ENCODE assay signal across 18 cellular contexts in the genomic region with DNA sequence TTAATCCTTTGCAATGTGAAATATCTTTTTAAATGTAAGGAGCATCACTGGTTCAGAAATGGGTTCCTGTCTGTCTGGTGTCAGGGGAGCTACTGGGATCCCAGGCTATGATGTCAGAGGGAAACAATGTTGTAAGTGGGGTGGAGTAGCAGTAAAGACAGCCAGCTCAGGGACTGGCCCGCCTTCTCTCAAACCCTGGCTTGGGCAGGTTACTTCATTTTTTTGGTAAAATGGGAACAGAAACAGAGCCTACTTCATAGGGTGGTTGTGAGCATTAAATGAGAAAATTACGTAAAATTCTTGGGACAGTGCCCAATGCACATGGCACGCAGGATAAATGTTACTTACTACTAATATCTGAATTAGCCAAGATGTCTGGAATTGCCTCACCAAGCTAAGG. TPM values are rescaled to one million over a fixed set of nuclear protein-coding genes. Genes with fewer than 3 reads are reported as not detected.
DNase-seq lines count a peak whose midpoint lies in the region; ATAC-seq and TF ChIP-seq lines count a peak whose summit lies in the region.
"Had no signal": no experiment of that assay in that cellular context is flagged by ENCODE, and none has a peak within 500 bp of the region (broad histone marks: within the 10 kb centered on the region; RNA-seq: fewer than 3 reads in every experiment).

No MANE protein-coding gene starts in this region.

- no peaks in the 10 kb centered on the region for H3K36me3 Mint-ChIP-seq in activated naive CD4-positive, alpha-beta T cell treated with anti-CD3 and anti-CD28 coated beads for 36 hours (ENCODE audit: low read depth)

- H3K4me1 Mint-ChIP-seq in activated naive CD4-positive, alpha-beta T cell treated with anti-CD3 and anti-CD28 coated beads for 36 hours (ENCODE audit: low read depth): peaks cover 7% of the 10 kb centered on the region

- H2AK5ac ChIP-seq in neuronal stem cell (ENCODE audit: low read depth, low read length): no peak overlapping the region

- no CpG with 5 or more reads among the region's 3 CpGs for WGBS in neuronal stem cell (ENCODE audit: extremely low coverage in 2 of 2, insufficient read length in 2 of 2, insufficient replicate concordance in 1 of 2), 2 donors

- H2BK120ac ChIP-seq in neuronal stem cell (ENCODE audit: low read depth, low read length): no peak overlapping the region

- H3K14ac ChIP-seq in neuronal stem cell (ENCODE audit: low read length): no peak overlapping the region

- H2BK12ac ChIP-seq in neuronal stem cell (ENCODE audit: low read length): no peak overlapping the region

- intact Hi-C loops in activated naive CD4-positive, alpha-beta T cell treated with anti-CD3 and anti-CD28 coated beads for 36 hours (cut with micrococcal nuclease): no loop called here

- H3K36me3 ChIP-seq in osteoblast (ENCODE audit: insufficient read depth, low read length): no peaks in the 10 kb centered on the region
- no peaks in the 10 kb centered on the region for H3K36me3 ChIP-seq in neuronal stem cell (replicated peaks in 1 of 2; ENCODE audit: control insufficient read depth in 2 of 2, insufficient read depth in 2 of 2, low read length in 2 of 2)
- H3K36me3 ChIP-seq: adrenal gland, tibial artery had no signal

- no peaks in the 10 kb centered on the region for H3K9me3 Mint-ChIP-seq in activated naive CD4-positive, alpha-beta T cell treated with anti-CD3 and anti-CD28 coated beads for 36 hours
- H3K9me3 Mint-ChIP-seq: CD4-positive, alpha-beta T cell had no signal

- H4K20me1 ChIP-seq in osteoblast (ENCODE audit: insufficient read depth, low read length): no peaks in the 10 kb centered on the region

- H3K79me2 ChIP-seq in osteoblast (ENCODE audit: insufficient read depth, low read length): no peaks in the 10 kb centered on the region

- no peak overlapping the region for H3K27ac Mint-ChIP-seq in activated naive CD4-positive, alpha-beta T cell treated with anti-CD3 and anti-CD28 coated beads for 36 hours
- H3K27ac Mint-ChIP-seq: activated CD4-positive, alpha-beta T cell treated with anti-CD3 and anti-CD28 coated beads for 36 hours; CD4-positive, alpha-beta T cell had no signal

- H3K4me3 Mint-ChIP-seq in activated naive CD4-positive, alpha-beta T cell treated with anti-CD3 and anti-CD28 coated beads for 36 hours: no peak overlapping the region
- H3K4me3 Mint-ChIP-seq: activated CD4-positive, alpha-beta T cell treated with anti-CD3 and anti-CD28 coated beads for 36 hours; CD4-positive, alpha-beta T cell had no signal

- H3K27ac ChIP-seq in osteoblast (ENCODE audit: low read depth, low read length): no peak overlapping the region
- no peak overlapping the region for H3K27ac ChIP-seq in neuronal stem cell (replicated peaks; ENCODE audit: low read length)
- H3K27ac ChIP-seq: adrenal gland, PC-9, tibial artery had no signal

- H3K18ac ChIP-seq in neuronal stem cell (ENCODE audit: low read length): no peak overlapping the region

- H4K8ac ChIP-seq in neuronal stem cell (ENCODE audit: low read depth, low read length): no peak overlapping the region

- no peak overlapping the region for H2BK5ac ChIP-seq in neuronal stem cell (ENCODE audit: low read length)

- H3K27me3 Mint-ChIP-seq in activated naive CD4-positive, alpha-beta T cell treated with anti-CD3 and anti-CD28 coated beads for 36 hours (ENCODE audit: low read depth): no peaks in the 10 kb centered on the region

- peak; percentile 63 for ATAC-seq in esophagus mucosa
- ATAC-seq: activated CD4-positive, alpha-beta T cell treated with anti-CD3 and anti-CD28 coated beads for 36 hours; mucosa of descending colon had no signal

- CTCF ChIA-PET in activated naive CD4-positive, alpha-beta T cell treated with anti-CD3 and anti-CD28 coated beads for 36 hours (lab: Charles Lee): interaction anchor here (0.8 to 1.7 kb wide), 5 partner anchors 18 to 108 kb away, joined by 3 to 6 read pairs (median 4); a partner anchor contains a TSS
- CTCF ChIA-PET in HEK293T (lab: Yijun Ruan, JAX): no interaction called here

- TF ChIP-seq CTCF in osteoblast (IDR thresholded peaks at IDR 0.05; ENCODE audit: extremely low read depth, low read depth, low read length): no peak

- no peaks in the 10 kb centered on the region for H3K79me1 ChIP-seq in neuronal stem cell (ENCODE audit: low read depth, low read length)

- no peak overlapping the region for H3K23ac ChIP-seq in neuronal stem cell (ENCODE audit: low read depth, low read length, poor library complexity)

- H3K4me2 ChIP-seq in osteoblast (ENCODE audit: insufficient read depth, low read length) (no peak overlapping the region), neuronal stem cell (ENCODE audit: insufficient read depth, low read length, poor library complexity, severe bottlenecking) (no peak overlapping the region)
- H3K4me2 ChIP-seq: PC-9 had no signal

- H3K9ac ChIP-seq in neuronal stem cell (ENCODE audit: low read depth, low read length, poor library complexity): no peak overlapping the region

- H2BK15ac ChIP-seq in neuronal stem cell (ENCODE audit: low read length): no peak overlapping the region

- no peak overlapping the region for H3K4ac ChIP-seq in neuronal stem cell (ENCODE audit: low read length)

- H3K9me3 ChIP-seq in osteoblast (ENCODE audit: low read depth, low read length) (no peaks in the 10 kb centered on the region), neuronal stem cell (replicated peaks in 1 of 2; ENCODE audit: control insufficient read depth in 2 of 2, insufficient read depth in 1 of 2, low read depth in 1 of 2, low read length in 2 of 2) (no peaks in the 10 kb centered on the region)
- H3K9me3 ChIP-seq: adrenal gland, mucosa of descending colon, tibial artery had no signal

- DNase-seq in Daoy (ENCODE audit: low read depth) (peak; percentile 17), NCI-H226 (peak; percentile 64), osteoblast (ENCODE audit: insufficient read length, low spot score, missing footprints) (peak; percentile 75), neuronal stem cell (ENCODE audit: low spot score) (no peak), HEK293T (ENCODE audit: extremely low spot score) (no peak)
- no peak for DNase-seq in effector CD4-positive, alpha-beta T cell
- DNase-seq in activated naive CD4-positive, alpha-beta T cell treated with anti-CD3 and anti-CD28 coated beads for 36 hours: no peak
- DNase-seq: activated CD4-positive, alpha-beta T cell treated with anti-CD3 and anti-CD28 coated beads for 36 hours; activated T-cell treated with anti-CD3 and anti-CD28 coated beads, Interleukin-2, amount 50 U/mL, for 1 hour; CD4-positive, alpha-beta T cell; cortex of kidney; DND-41; mucosa of descending colon; PC-9 had no signal

- no peak overlapping the region for H4K91ac ChIP-seq in neuronal stem cell (ENCODE audit: low read depth, low read length, poor library complexity)

- no peak overlapping the region for H2AFZ ChIP-seq in osteoblast (ENCODE audit: low read length)
- no peak overlapping the region for H2AFZ ChIP-seq in neuronal stem cell (ENCODE audit: low read length)
- H2AFZ ChIP-seq: PC-9 had no signal

- POLR2A ChIA-PET in HEK293T (lab: Yijun Ruan, JAX): no interaction called here

- H3K27me3 ChIP-seq in osteoblast (ENCODE audit: insufficient read depth, low read length) (peaks cover 48% of the 10 kb centered on the region), neuronal stem cell (ENCODE audit: control insufficient read depth in 3 of 3, insufficient read depth in 3 of 3, low read depth in 1 of 3, low read length in 3 of 3) (peaks cover 0 to 31% (median 0%) of the 10 kb centered on the region in 3 experiments)
- H3K27me3 ChIP-seq: adrenal gland had no signal

- peaks cover 6% of the 10 kb centered on the region for H3K4me1 ChIP-seq in osteoblast (ENCODE audit: insufficient read depth, low read length)
- peaks cover 0 to 3% of the 10 kb centered on the region in 2 donors for H3K4me1 ChIP-seq in neuronal stem cell (ENCODE audit: control insufficient read depth in 2 of 2, insufficient read depth in 1 of 2, low read depth in 1 of 2, low read length in 2 of 2)
- H3K4me1 ChIP-seq: adrenal gland, tibial artery had no signal

- no peak overlapping the region for H3K4me3 ChIP-seq in osteoblast (ENCODE audit: insufficient read depth, low read length)
- H3K4me3 ChIP-seq in neuronal stem cell (ENCODE audit: low read length in 2 of 2): no peak overlapping the region
- H3K4me3 ChIP-seq: adrenal gland, mucosa of descending colon, PC-9, tibial artery had no signal

TF ChIP-seq in HEK293T, 16 proteins besides CTCF, POLR2A, EP300 and RAD21:
- TF ChIP-seq TARDBP (IDR thresholded peaks at IDR 0.05) (no peak), FOXK2 (IDR thresholded peaks at IDR 0.05) (no peak), NFRKB (IDR thresholded peaks at IDR 0.05) (no peak), ARNT (IDR thresholded peaks at IDR 0.05) (no peak), ZNF384 (IDR thresholded peaks at IDR 0.05) (no peak), HDGF (IDR thresholded peaks at IDR 0.05; ENCODE audit: borderline replicate concordance) (no peak), FOXA1 (IDR thresholded peaks at IDR 0.05) (no peak), ELF4 (IDR thresholded peaks at IDR 0.05) (no peak), LEF1 (IDR thresholded peaks at IDR 0.05; ENCODE audit: borderline replicate concordance) (no peak), CTBP1 (IDR thresholded peaks at IDR 0.05; ENCODE audit: borderline replicate concordance) (no peak), SUZ12 (IDR thresholded peaks at IDR 0.05) (no peak), FOXM1 (IDR thresholded peaks at IDR 0.05; ENCODE audit: borderline replicate concordance) (no peak), L3MBTL2 (conservative IDR thresholded peaks at IDR 0.05) (no peak), BHLHE40 (IDR thresholded peaks at IDR 0.05; ENCODE audit: borderline replicate concordance) (no peak), SP1 (IDR thresholded peaks at IDR 0.05) (no peak)
- TF ChIP-seq, protein P1, sequence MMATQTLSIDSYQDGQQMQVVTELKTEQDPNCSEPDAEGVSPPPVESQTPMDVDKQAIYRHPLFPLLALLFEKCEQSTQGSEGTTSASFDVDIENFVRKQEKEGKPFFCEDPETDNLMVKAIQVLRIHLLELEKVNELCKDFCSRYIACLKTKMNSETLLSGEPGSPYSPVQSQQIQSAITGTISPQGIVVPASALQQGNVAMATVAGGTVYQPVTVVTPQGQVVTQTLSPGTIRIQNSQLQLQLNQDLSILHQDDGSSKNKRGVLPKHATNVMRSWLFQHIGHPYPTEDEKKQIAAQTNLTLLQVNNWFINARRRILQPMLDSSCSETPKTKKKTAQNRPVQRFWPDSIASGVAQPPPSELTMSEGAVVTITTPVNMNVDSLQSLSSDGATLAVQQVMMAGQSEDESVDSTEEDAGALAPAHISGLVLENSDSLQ (IDR thresholded peaks at IDR 0.05): no peak

RNA-seq across cellular contexts. Expression of a gene that starts 30.7 kb away (rescaled TPM):
- not detected in 2 replicates for total RNA-seq in Daoy (2014; rRNA removed; shearing (Covaris generic))
- total RNA-seq in esophagus mucosa: not detected
- total RNA-seq in osteoblast: not detected in 2 replicates
- not detected for polyA plus RNA-seq in neuronal stem cell (2013, experiment 1 of 2)
- not detected for polyA plus RNA-seq in neuronal stem cell (2013, experiment 2 of 2)
- total RNA-seq in activated naive CD4-positive, alpha-beta T cell treated with anti-CD3 and anti-CD28 coated beads for 36 hours: under 1 TPM in 1 of 2 experiments, not detected in 1; 0.31 TPM
- total RNA-seq: activated CD4-positive, alpha-beta T cell treated with anti-CD3 and anti-CD28 coated beads for 36 hours; CD4-positive, alpha-beta T cell; mucosa of descending colon; PC-9; T-helper 2 cell treated with Interferon-gamma antibody and Interleukin-4, amounts not matched to agents 100 ng/mL and 5 ng/mL, for 36 hours had no signal

Comparison
In these comparisons a context has a peak if more than half of its experiments do, and no peak if none do; other contexts are left out.
1. DNase-seq: peak in Daoy (single experiment), NCI-H226 (single experiment) and osteoblast (single experiment); none in neuronal stem cell (single experiment), effector CD4-positive, alpha-beta T cell (single experiment), activated naive CD4-positive, alpha-beta T cell treated with anti-CD3 and anti-CD28 coated beads for 36 hours (single experiment) and HEK293T (single experiment).